Comparison of ENCODE assay signal across 11 cellular contexts in the genomic region with DNA sequence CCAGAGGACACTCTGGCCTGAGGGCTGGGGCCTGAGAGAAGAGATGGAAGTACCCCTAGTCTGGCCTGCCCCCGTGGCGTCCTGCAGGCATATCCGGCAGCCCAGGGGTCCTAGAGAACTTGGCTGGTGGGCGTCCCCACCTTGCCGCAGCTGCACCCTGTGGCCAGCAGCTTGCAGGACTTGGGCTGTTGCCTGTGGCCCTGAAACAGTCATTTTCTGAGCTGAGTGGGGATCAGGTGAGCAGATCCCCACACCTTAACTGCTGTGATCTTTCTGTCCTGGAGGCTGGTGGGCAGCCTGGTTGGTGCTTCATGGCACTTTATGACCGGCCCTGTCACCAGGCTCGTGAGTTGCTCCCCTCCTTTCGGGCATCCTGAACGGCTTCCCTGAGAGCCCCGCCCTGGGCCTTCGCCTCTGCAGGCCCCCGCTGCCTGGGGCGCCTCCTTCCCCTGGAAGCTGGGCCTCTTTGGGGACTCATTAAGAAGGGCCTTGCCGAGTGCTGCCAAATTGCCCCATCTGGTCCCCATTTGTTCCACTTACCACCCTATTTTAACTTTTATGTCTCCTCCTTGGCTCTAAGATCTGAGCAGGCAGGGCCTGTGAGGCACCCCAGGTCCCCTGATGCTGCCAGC.
DNase-seq lines count a peak whose midpoint lies in the region; ATAC-seq and TF ChIP-seq lines count a peak whose summit lies in the region.
"Had no signal": no experiment of that assay in that cellular context is flagged by ENCODE, and none has a peak within 500 bp of the region (broad histone marks: within the 10 kb centered on the region; RNA-seq: fewer than 3 reads in every experiment).

No MANE protein-coding gene starts in this region.

- H3K9me3 ChIP-seq in HEK293 (ENCODE audit: control insufficient read depth, insufficient read depth, low read depth, low read length): no peaks in the 10 kb centered on the region
- H3K9me3 ChIP-seq in naive thymus-derived CD4-positive, alpha-beta T cell (ENCODE audit: control insufficient read depth in 2 of 3, low read length in 3 of 3): no peaks in the 10 kb centered on the region

- CTCF ChIA-PET in HEK293 (lab: Yijun Ruan, JAX): interaction anchor here (1.0 to 1.7 kb wide), 2 partner anchors 9 to 29 kb away, joined by 4 to 5 read pairs; no protein-coding TSS in a partner anchor
- CTCF ChIA-PET in naive thymus-derived CD4-positive, alpha-beta T cell (lab: Charles Lee): interaction anchor here (1.2 to 2.6 kb wide), 6 partner anchors 11 to 36 kb away, joined by 3 to 19 read pairs (median 4); no protein-coding TSS in a partner anchor

- H3K36me3 ChIP-seq in HEK293 (ENCODE audit: control insufficient read depth in 2 of 2, insufficient read depth in 1 of 2, low read length in 2 of 2): peaks cover 0 to 5% of the 10 kb centered on the region in 2 experiments; a peak in 1 of 3 replicates
- H3K36me3 ChIP-seq in naive thymus-derived CD4-positive, alpha-beta T cell (ENCODE audit: control insufficient read depth in 2 of 3, insufficient read depth in 3 of 3, low read length in 3 of 3): no peaks in the 10 kb centered on the region

- H3K4me3 ChIP-seq in AG10803 (ENCODE audit: low read length): no peak overlapping the region
- H3K4me3 ChIP-seq in HEK293 (ENCODE audit: low read depth, low read length): no peak overlapping the region
- H3K4me3 ChIP-seq in naive thymus-derived CD4-positive, alpha-beta T cell (ENCODE audit: low read length): peak overlapping the region; percentile 29

- H3K4me3 Mint-ChIP-seq in naive thymus-derived CD4-positive, alpha-beta T cell: peak overlapping the region; percentile 46 to 98 (median 84)
- H3K4me3 Mint-ChIP-seq: WTC11 had no signal

- no peak overlapping the region; the same call in 1 of the 2 replicates for H3K27ac ChIP-seq in HEK293 (ENCODE audit: extremely low read depth, low read depth, low read length)
- peak overlapping the region; percentile 92 for H3K27ac ChIP-seq in naive thymus-derived CD4-positive, alpha-beta T cell (ENCODE audit: low read depth, low read length)

- H3K9me3 Mint-ChIP-seq in activated naive CD4-positive, alpha-beta T cell treated with anti-CD3 and anti-CD28 coated beads, Interleukin-2, amount 50 U/mL, for 72 hours: no peaks in the 10 kb centered on the region
- peaks cover 0 to 3% (median 0%) of the 10 kb centered on the region in 11 donors for H3K9me3 Mint-ChIP-seq in naive thymus-derived CD4-positive, alpha-beta T cell
- H3K9me3 Mint-ChIP-seq: WTC11 had no signal

- POLR2A ChIA-PET in HEK293 (lab: Yijun Ruan, JAX): no interaction called here
- POLR2A ChIA-PET in naive thymus-derived CD4-positive, alpha-beta T cell (lab: Charles Lee): interaction anchor here (0.8 to 66.9 kb wide), 8 partner anchors 15 to 519 kb away, joined by 3 to 3353 read pairs (median 34); a partner anchor contains a TSS

- intact Hi-C loops in naive thymus-derived CD4-positive, alpha-beta T cell (cut with micrococcal nuclease): loop anchor here (2.0 to 10.0 kb wide), 5 partner anchors 35 to 1315 kb away; a partner anchor contains a TSS

- no peaks in the 10 kb centered on the region for H3K27me3 Mint-ChIP-seq in naive thymus-derived CD4-positive, alpha-beta T cell

- H3K4me1 Mint-ChIP-seq in naive thymus-derived CD4-positive, alpha-beta T cell: peaks cover 82 to 99% (median 97%) of the 10 kb centered on the region in 7 donors

- DNase-seq in AG10803 (ENCODE audit: low read depth): peak; percentile 71
- no peak for DNase-seq in activated naive CD4-positive, alpha-beta T cell treated with anti-CD3 and anti-CD28 coated beads, Interleukin-2, amount 50 U/mL, for 72 hours (ENCODE audit: low spot score in 2 of 2)
- no peak for DNase-seq in naive thymus-derived CD4-positive, alpha-beta T cell
- no peak for DNase-seq in OCI-M1 (lab: John Stamatoyannopoulos, UW)
- no peak for DNase-seq in medulla oblongata (ENCODE audit: extremely low spot score)
- DNase-seq: DMS79, NCI-H2227 treated with DMSO at 0.1 percent for 48 hours had no signal

- peak overlapping the region; percentile 96 to 99 for H3K27ac Mint-ChIP-seq in activated naive CD4-positive, alpha-beta T cell treated with anti-CD3 and anti-CD28 coated beads, Interleukin-2, amount 50 U/mL, for 72 hours
- peak overlapping the region; percentile 93 to 100 (median 99) for H3K27ac Mint-ChIP-seq in naive thymus-derived CD4-positive, alpha-beta T cell

- peaks cover 19% of the 10 kb centered on the region for H3K4me1 ChIP-seq in HEK293 (ENCODE audit: control insufficient read depth, insufficient read depth, low read length)
- H3K4me1 ChIP-seq in naive thymus-derived CD4-positive, alpha-beta T cell (ENCODE audit: control insufficient read depth in 2 of 2, insufficient read depth in 2 of 2, low read length in 2 of 2): peaks cover 99 to 100% of the 10 kb centered on the region in 2 donors

- no peak for ATAC-seq in activated naive CD4-positive, alpha-beta T cell treated with anti-CD3 and anti-CD28 coated beads, Interleukin-2, amount 50 U/mL, for 72 hours
- ATAC-seq in naive thymus-derived CD4-positive, alpha-beta T cell: no peak
- ATAC-seq in GM18498 (IDR thresholded peaks at IDR 0.05; ENCODE audit: unreplicated experiment): no peak
- no peak for ATAC-seq in HG02610 (IDR thresholded peaks at IDR 0.05; ENCODE audit: unreplicated experiment)
- ATAC-seq: WTC11 had no signal

- TF ChIP-seq CTCF in AG10803 (conservative IDR thresholded peaks at IDR 0.05; ENCODE audit: low read length): no peak
- TF ChIP-seq CTCF in HEK293 (tag by site-specific recombination; IDR thresholded peaks at IDR 0.05): no peak

- H3K36me3 Mint-ChIP-seq in activated naive CD4-positive, alpha-beta T cell treated with anti-CD3 and anti-CD28 coated beads, Interleukin-2, amount 50 U/mL, for 72 hours: peaks cover 9 to 17% of the 10 kb centered on the region in 2 donors
- peaks cover 0 to 26% (median 0%) of the 10 kb centered on the region in 5 donors for H3K36me3 Mint-ChIP-seq in naive thymus-derived CD4-positive, alpha-beta T cell

- no peaks in the 10 kb centered on the region for H3K27me3 ChIP-seq in naive thymus-derived CD4-positive, alpha-beta T cell (ENCODE audit: control insufficient read depth in 2 of 2, insufficient read depth in 2 of 2, low read length in 2 of 2)

TF ChIP-seq in HEK293, 187 proteins besides CTCF, POLR2A, EP300 and RAD21:
- TF ChIP-seq, protein P1, sequence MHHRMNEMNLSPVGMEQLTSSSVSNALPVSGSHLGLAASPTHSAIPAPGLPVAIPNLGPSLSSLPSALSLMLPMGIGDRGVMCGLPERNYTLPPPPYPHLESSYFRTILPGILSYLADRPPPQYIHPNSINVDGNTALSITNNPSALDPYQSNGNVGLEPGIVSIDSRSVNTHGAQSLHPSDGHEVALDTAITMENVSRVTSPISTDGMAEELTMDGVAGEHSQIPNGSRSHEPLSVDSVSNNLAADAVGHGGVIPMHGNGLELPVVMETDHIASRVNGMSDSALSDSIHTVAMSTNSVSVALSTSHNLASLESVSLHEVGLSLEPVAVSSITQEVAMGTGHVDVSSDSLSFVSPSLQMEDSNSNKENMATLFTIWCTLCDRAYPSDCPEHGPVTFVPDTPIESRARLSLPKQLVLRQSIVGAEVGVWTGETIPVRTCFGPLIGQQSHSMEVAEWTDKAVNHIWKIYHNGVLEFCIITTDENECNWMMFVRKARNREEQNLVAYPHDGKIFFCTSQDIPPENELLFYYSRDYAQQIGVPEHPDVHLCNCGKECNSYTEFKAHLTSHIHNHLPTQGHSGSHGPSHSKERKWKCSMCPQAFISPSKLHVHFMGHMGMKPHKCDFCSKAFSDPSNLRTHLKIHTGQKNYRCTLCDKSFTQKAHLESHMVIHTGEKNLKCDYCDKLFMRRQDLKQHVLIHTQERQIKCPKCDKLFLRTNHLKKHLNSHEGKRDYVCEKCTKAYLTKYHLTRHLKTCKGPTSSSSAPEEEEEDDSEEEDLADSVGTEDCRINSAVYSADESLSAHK (tag by site-specific recombination; IDR thresholded peaks at IDR 0.05): 0 out of 2 replicates have a peak, but pooled peaks have one; percentile 19
- TF ChIP-seq ZNF335 (tag by site-specific recombination; conservative IDR thresholded peaks at IDR 0.05): peak; percentile 98
- TF ChIP-seq, protein P2, sequence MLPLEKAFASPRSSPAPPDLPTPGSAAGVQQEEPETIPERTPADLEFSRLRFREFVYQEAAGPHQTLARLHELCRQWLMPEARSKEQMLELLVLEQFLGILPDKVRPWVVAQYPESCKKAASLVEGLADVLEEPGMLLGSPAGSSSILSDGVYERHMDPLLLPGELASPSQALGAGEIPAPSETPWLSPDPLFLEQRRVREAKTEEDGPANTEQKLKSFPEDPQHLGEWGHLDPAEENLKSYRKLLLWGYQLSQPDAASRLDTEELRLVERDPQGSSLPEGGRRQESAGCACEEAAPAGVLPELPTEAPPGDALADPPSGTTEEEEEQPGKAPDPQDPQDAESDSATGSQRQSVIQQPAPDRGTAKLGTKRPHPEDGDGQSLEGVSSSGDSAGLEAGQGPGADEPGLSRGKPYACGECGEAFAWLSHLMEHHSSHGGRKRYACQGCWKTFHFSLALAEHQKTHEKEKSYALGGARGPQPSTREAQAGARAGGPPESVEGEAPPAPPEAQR (tag by site-specific recombination; IDR thresholded peaks at IDR 0.05): no peak
- TF ChIP-seq ZNF529 (tag by site-specific recombination; IDR thresholded peaks at IDR 0.05; ENCODE audit: insufficient replicate concordance): no peak
- TF ChIP-seq KLF1 (tag by site-specific recombination; IDR thresholded peaks at IDR 0.05): peak; percentile 65
- no peak for TF ChIP-seq ZNF16 (tag by site-specific recombination; IDR thresholded peaks at IDR 0.05; ENCODE audit: low read depth)
- TF ChIP-seq ZNF560 (tag by site-specific recombination; IDR thresholded peaks at IDR 0.05; ENCODE audit: borderline replicate concordance): no peak
- TF ChIP-seq SP7 (tag by site-specific recombination; IDR thresholded peaks at IDR 0.05): no peak
